ENCODE assay signal across 8 cellular contexts in genomic region chr12:40104461-40105264, GRCh38. TPM values are rescaled to one million over a fixed set of nuclear protein-coding genes. Genes with fewer than 3 reads are reported as not detected.
A peak's percentile ranks its signal among the peaks of the same experiment; 100 is the strongest.
DNase-seq lines count a peak whose midpoint lies in the region; ATAC-seq and TF ChIP-seq lines count a peak whose summit lies in the region.

No MANE protein-coding gene starts in this region.

- DNase-seq in Daoy (ENCODE audit: low read depth) (peak; percentile 22), brain microvascular endothelial cell (no peak), lung (ENCODE audit: low spot score) (no peak), vagina (ENCODE audit: extremely low spot score in 2 of 2) (no peak), NCI-H2107 (lab: John Stamatoyannopoulos, UW) (no peak), islet precursor cell (no peak), ureter (ENCODE audit: low spot score) (no peak)

- H3K4me1 ChIP-seq in lung (ENCODE audit: control insufficient read depth in 2 of 2, insufficient read depth in 2 of 2, low read length in 2 of 2): peaks cover 4 to 5% of the 10 kb centered on the region in 2 donors
- H3K4me1 ChIP-seq in vagina: peaks cover 25% of the 10 kb centered on the region

- in situ Hi-C loops in brain microvascular endothelial cell (cut with HindIII; ENCODE audit: low pct_ligation_motif_present, low sequenced_read_pairs): no loop called here

- TF ChIP-seq EP300 in Ishikawa (IDR thresholded peaks at IDR 0.05; ENCODE audit: borderline replicate concordance): no peak

- intact Hi-C loops in vagina (cut with DNase I): loop anchor here (5.0 to 10.0 kb wide), 3 partner anchors 92 to 1080 kb away; partner anchors contain the start of gene PDZRN4

- TF ChIP-seq CTCF in brain microvascular endothelial cell (IDR thresholded peaks at IDR 0.05; ENCODE audit: low read depth, low read length, missing control alignments) (no peak), lung (IDR thresholded peaks at IDR 0.05; ENCODE audit: control extremely low read depth, extremely low read depth) (no peak), vagina (IDR thresholded peaks at IDR 0.05) (no peak)

- 18 to 21% methylated on average over 18 to 20 of the region's 20 CpGs for WGBS in lung, 2 donors

- ATAC-seq in lung (ENCODE audit: insufficient read depth, low FRiP score): no peak

- no peak for TF ChIP-seq POLR2A in vagina (IDR thresholded peaks at IDR 0.05)

- H3K9me3 ChIP-seq in lung (ENCODE audit: control insufficient read depth in 2 of 2, insufficient read depth in 1 of 2, low read length in 1 of 2): no peaks in the 10 kb centered on the region
- H3K9me3 ChIP-seq in vagina: no peaks in the 10 kb centered on the region

- H3K36me3 ChIP-seq in brain microvascular endothelial cell (replicated peaks) (no peaks in the 10 kb centered on the region), lung (ENCODE audit: control insufficient read depth in 2 of 2, insufficient read depth in 2 of 2, low read length in 2 of 2) (no peaks in the 10 kb centered on the region), vagina (no peaks in the 10 kb centered on the region)

- no peak for TF ChIP-seq RAD21 in Ishikawa (IDR thresholded peaks at IDR 0.05; ENCODE audit: low read depth)

- H3K27ac ChIP-seq in brain microvascular endothelial cell: no peak overlapping the region
- peak overlapping the region in 1 of 2 donors; percentile 81 for H3K27ac ChIP-seq in lung (ENCODE audit: low read depth in 1 of 2, low read length in 1 of 2)
- H3K27ac ChIP-seq in vagina: peak overlapping the region; percentile 87

- H3K27me3 ChIP-seq in brain microvascular endothelial cell (replicated peaks) (no peaks in the 10 kb centered on the region), lung (ENCODE audit: control insufficient read depth, insufficient read depth) (no peaks in the 10 kb centered on the region), vagina (no peaks in the 10 kb centered on the region)

- peak overlapping the region; percentile 79 for H3K4me3 ChIP-seq in brain microvascular endothelial cell (ENCODE audit: low read depth, low read length)
- peak overlapping the region; percentile 85 for H3K4me3 ChIP-seq in lung
- H3K4me3 ChIP-seq in vagina: peak overlapping the region; percentile 60 to 90

TF ChIP-seq in Ishikawa, 13 proteins besides CTCF, POLR2A, EP300 and RAD21:
- TF ChIP-seq CREB1 (IDR thresholded peaks at IDR 0.05; ENCODE audit: low read depth) (no peak), ZBTB7A (IDR thresholded peaks at IDR 0.05; ENCODE audit: low read depth) (peak; percentile 73), EGR1 (IDR thresholded peaks at IDR 0.05) (no peak), FOXM1 (IDR thresholded peaks at IDR 0.05; ENCODE audit: borderline replicate concordance, low read depth) (no peak)
- TF ChIP-seq, protein P1, sequence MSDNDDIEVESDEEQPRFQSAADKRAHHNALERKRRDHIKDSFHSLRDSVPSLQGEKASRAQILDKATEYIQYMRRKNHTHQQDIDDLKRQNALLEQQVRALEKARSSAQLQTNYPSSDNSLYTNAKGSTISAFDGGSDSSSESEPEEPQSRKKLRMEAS (IDR thresholded peaks at IDR 0.05): 0 out of 2 replicates have a peak, but pooled peaks have one; percentile 19

RNA-seq across cellular contexts. Expression of gene SLC2A13, which starts 1.2 kb away (rescaled TPM):
- 4.7 and 8.5 TPM in 2 replicates for total RNA-seq in Daoy (2014; rRNA removed; shearing (Covaris generic))
- 10 to 100 TPM; 11.6 to 21.4 TPM for total RNA-seq in lung
- 1 to 10 TPM; 3.2 TPM for polyA plus RNA-seq in lung
- 17.4 TPM for total RNA-seq in vagina
- 8.5 TPM for total RNA-seq in ureter
